Comparison of ENCODE assay signal across 16 cellular contexts in genomic region chr14:100134591-100134990, GRCh38.
"Had no signal": no experiment of that assay in that cellular context is flagged by ENCODE, and none has a peak within 500 bp of the region (broad histone marks: within the 10 kb centered on the region; RNA-seq: fewer than 3 reads in every experiment).

No MANE protein-coding gene starts in this region.

- ATAC-seq: activated CD4-positive, CD25-positive, alpha-beta regulatory T cell treated with anti-CD3 and anti-CD28 coated beads, Interleukin-2, amount 50 U/mL, for 24 hours; left lobe of liver had no signal

- H3K4me3 ChIP-seq: prostate gland, right lobe of liver, spleen had no signal

- H3K9me3 Mint-ChIP-seq: immature natural killer cell; T-helper 1 cell treated with Interleukin-12 subunit alpha and Interleukin-12 subunit beta and Interleukin-4 antibody, amounts not matched to agents 30 μg/mL and 1 μg/mL, for 36 hours had no signal

- H3K27ac Mint-ChIP-seq: T-helper 1 cell treated with Interleukin-12 subunit alpha and Interleukin-12 subunit beta and Interleukin-4 antibody, amounts not matched to agents 30 μg/mL and 1 μg/mL, for 36 hours had no signal

- H3K9me3 ChIP-seq: neutrophil, prostate gland, right lobe of liver, spleen had no signal

- H3K4me1 ChIP-seq: prostate gland, right lobe of liver had no signal

- H3K4me3 Mint-ChIP-seq: immature natural killer cell; T-helper 1 cell treated with Interleukin-12 subunit alpha and Interleukin-12 subunit beta and Interleukin-4 antibody, amounts not matched to agents 30 μg/mL and 1 μg/mL, for 36 hours had no signal

- DNase-seq: activated naive CD4-positive, alpha-beta T cell treated with Interleukin-2 at 50 U/mL for 16 hours; cerebellar nuclear complex; dermis blood vessel endothelial cell; immature natural killer cell; mesenchymal stem cell; right lobe of liver; SHP77 treated with DMSO at 0.1 percent for 48 hours; spleen; stimulated activated CD4-positive, alpha-beta T cell treated with anti-CD3 and anti-CD28 coated beads, Interleukin-1b, Interleukin-23, amount 100 ng/mL, for 48 hours; stimulated activated naive CD4-positive, alpha-beta T cell; trophoblast cell had no signal

- H3K27me3 ChIP-seq: neutrophil, right lobe of liver, spleen had no signal

- H3K36me3 ChIP-seq: prostate gland had no signal

- H3K27ac ChIP-seq: neutrophil, prostate gland, right lobe of liver, spleen had no signal
